ENCODE assay signal across 9 cellular contexts in the genomic region with DNA sequence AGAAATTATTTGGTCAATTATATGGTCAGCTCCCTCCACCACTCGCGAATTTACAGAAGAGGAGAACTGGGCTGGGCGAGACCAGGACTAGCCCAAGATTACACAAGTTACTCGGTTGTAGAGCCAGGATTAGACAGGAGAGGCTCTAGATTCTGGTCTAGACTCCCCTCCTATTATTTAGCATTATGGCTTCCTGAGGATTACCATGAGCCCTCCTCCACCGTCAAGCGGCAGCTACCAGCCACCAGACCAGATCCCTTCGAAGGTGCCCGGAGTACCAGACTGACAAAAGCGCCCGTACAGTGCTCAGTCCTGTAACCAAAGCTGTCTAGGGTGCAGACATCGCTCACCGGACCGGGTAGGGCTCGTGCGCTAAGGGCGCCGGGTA. TPM values are rescaled to one million over a fixed set of nuclear protein-coding genes. Genes with fewer than 3 reads are reported as not detected.
A peak's percentile ranks its signal among the peaks of the same experiment; 100 is the strongest.
DNase-seq lines count a peak whose midpoint lies in the region; ATAC-seq, FAIRE-seq and TF ChIP-seq lines count a peak whose summit lies in the region.
"Had no signal": no experiment of that assay in that cellular context is flagged by ENCODE, and none has a peak within 500 bp of the region (broad histone marks: within the 10 kb centered on the region; RNA-seq: fewer than 3 reads in every experiment).

No MANE protein-coding gene starts in this region.

- H3K4me1 ChIP-seq in pancreas: peaks cover 0 to 4% (median 0%) of the 10 kb centered on the region in 3 donors

- intact Hi-C loops in Calu3 (cut with micrococcal nuclease; ENCODE audit: unreplicated experiment): no loop called here
- intact Hi-C loops in pancreas (cut with DNase I): no loop called here

- H3K27ac Mint-ChIP-seq in Calu3 (ENCODE audit: unreplicated experiment) (no peak overlapping the region), endothelial cell (ENCODE audit: unreplicated experiment) (peak overlapping the region; percentile 72)

- no peak overlapping the region for H3K27ac ChIP-seq in pancreas

- peak overlapping the region; percentile 18; the same call in 1 of the 2 replicates for H3K4me3 ChIP-seq in Jurkat, Clone E6-1 (ENCODE audit: low read length)
- peak overlapping the region in 3 of 4 donors; percentile 7 to 47 (median 29) for H3K4me3 ChIP-seq in pancreas

- CTCF ChIA-PET in Calu3 (lab: Charles Lee): no interaction called here

- WGBS in pancreas, 2 donors: 22 to 23% methylated on average over 17 of the region's 17 CpGs

- BruUV-seq in Calu3 (replicated peaks; lab: Mats Ljungman, UMichigan): no TSS peak

- no peaks in the 10 kb centered on the region for H3K9me3 Mint-ChIP-seq in Calu3 (ENCODE audit: low read depth, unreplicated experiment)
- H3K9me3 Mint-ChIP-seq in endothelial cell (ENCODE audit: unreplicated experiment): peaks cover 6% of the 10 kb centered on the region

- H3K4me1 Mint-ChIP-seq in Calu3 (ENCODE audit: low read depth, unreplicated experiment): no peaks in the 10 kb centered on the region
- peaks cover 28% of the 10 kb centered on the region for H3K4me1 Mint-ChIP-seq in endothelial cell (ENCODE audit: unreplicated experiment)

- ATAC-seq in pancreas: no peak
- no peak for ATAC-seq in HG03571 (IDR thresholded peaks at IDR 0.05; ENCODE audit: unreplicated experiment)

- peaks cover 4% of the 10 kb centered on the region for H3K36me3 Mint-ChIP-seq in Calu3 (ENCODE audit: insufficient read depth, unreplicated experiment)
- peaks cover 17% of the 10 kb centered on the region for H3K36me3 Mint-ChIP-seq in endothelial cell (ENCODE audit: low read depth, unreplicated experiment)

- peaks cover 0 to 12% (median 0%) of the 10 kb centered on the region in 4 donors for H3K27me3 ChIP-seq in pancreas

- H3K36me3 ChIP-seq in pancreas: no peaks in the 10 kb centered on the region

- DNase-seq in Calu3 (no peak), endothelial cell (ENCODE audit: low spot score) (no peak), pancreas (no peak), KG1 (lab: John Stamatoyannopoulos, UW) (no peak), LoVo (ENCODE audit: low spot score) (no peak), DMS79 (lab: John Stamatoyannopoulos, UW) (no peak)
- no peak for DNase-seq in Jurkat, Clone E6-1 (ENCODE audit: low read depth, low spot score)
- DNase-seq: cortex of kidney had no signal

- H3K9me3 ChIP-seq in pancreas: no peaks in the 10 kb centered on the region

- TF ChIP-seq CTCF in Calu3 (IDR thresholded peaks at IDR 0.05; ENCODE audit: unreplicated experiment): no peak
- TF ChIP-seq CTCF in endothelial cell (IDR thresholded peaks at IDR 0.05; ENCODE audit: unreplicated experiment): no peak
- no peak for TF ChIP-seq CTCF in pancreas (IDR thresholded peaks at IDR 0.05)

- peaks cover 21% of the 10 kb centered on the region for H3K27me3 Mint-ChIP-seq in Calu3 (ENCODE audit: unreplicated experiment)
- peaks cover 29% of the 10 kb centered on the region for H3K27me3 Mint-ChIP-seq in endothelial cell (ENCODE audit: unreplicated experiment)

- FAIRE-seq in pancreas (lab: Jason Lieb, UNC): no peak

- H3K4me3 Mint-ChIP-seq in Calu3 (ENCODE audit: low read depth, unreplicated experiment) (peak overlapping the region; percentile 61), endothelial cell (ENCODE audit: unreplicated experiment) (peak overlapping the region; percentile 74)

RNA-seq across cellular contexts. Expression of a gene that starts 0.5 kb away (rescaled TPM):
- total RNA-seq in Calu3 (2022) (0.28 and 0.71 TPM in 2 replicates), endothelial cell (ENCODE audit: unreplicated experiment) (not detected), pancreas (not detected)
- polyA plus RNA-seq in Jurkat, Clone E6-1 (2012; ENCODE audit: insufficient read depth, insufficient read length): 0.71 TPM
- polyA plus RNA-seq in pancreas: not detected

RNA-seq across cellular contexts. Expression of a gene that starts 28.1 kb away (rescaled TPM):
- total RNA-seq in Calu3 (2022): 6.4 and 7.8 TPM in 2 replicates
- polyA plus RNA-seq in Jurkat, Clone E6-1 (2012; ENCODE audit: insufficient read depth, insufficient read length): 24.7 TPM
- total RNA-seq in endothelial cell (ENCODE audit: unreplicated experiment): 5.1 TPM
- total RNA-seq in pancreas: 1 to 10 TPM; 3.2 to 4.4 (median 3.6) TPM
- 1 to 10 TPM; 2.5 to 3.7 TPM for polyA plus RNA-seq in pancreas
